Comparison of ENCODE assay signal across 15 cellular contexts in genomic region chr9:130024597-130024994, GRCh38. TPM values are rescaled to one million over a fixed set of nuclear protein-coding genes. Genes with fewer than 3 reads are reported as not detected.
DNase-seq lines count a peak whose midpoint lies in the region; ATAC-seq and TF ChIP-seq lines count a peak whose summit lies in the region.
"Had no signal": no experiment of that assay in that cellular context is flagged by ENCODE, and none has a peak within 500 bp of the region (broad histone marks: within the 10 kb centered on the region; RNA-seq: fewer than 3 reads in every experiment).

No MANE protein-coding gene starts in this region.

- peak overlapping the region; percentile 99 for H3K27ac Mint-ChIP-seq in activated T-cell treated with anti-CD3 and anti-CD28 coated beads, Interleukin-2, amount 50 U/mL, for 24 hours

- TF ChIP-seq POLR2A in esophagus squamous epithelium (IDR thresholded peaks at IDR 0.05), result no peak

- H3K4me1 Mint-ChIP-seq in activated T-cell treated with anti-CD3 and anti-CD28 coated beads, Interleukin-2, amount 50 U/mL, for 24 hours (ENCODE audit: low read depth), result peaks cover 96% of the 10 kb centered on the region

- CTCF ChIA-PET in Panc1 (lab: Charles Lee), result no interaction called here

- POLR2A ChIA-PET in Panc1 (lab: Charles Lee), result interaction anchor here (0.7 kb wide), 2 partner anchors 28 to 54 kb away, joined by 3 to 5 read pairs; no protein-coding TSS in a partner anchor

- intact Hi-C loops in Panc1 (cut with micrococcal nuclease; ENCODE audit: unreplicated experiment) (no loop called here), esophagus squamous epithelium (cut with DNase I) (no loop called here)

- H3K36me3 ChIP-seq in Panc1 (ENCODE audit: control insufficient read depth, insufficient read depth, low read length), result no peaks in the 10 kb centered on the region
- no peaks in the 10 kb centered on the region for H3K36me3 ChIP-seq in esophagus squamous epithelium
- peaks cover 0 to 3% of the 10 kb centered on the region in 2 donors for H3K36me3 ChIP-seq in stomach smooth muscle (ENCODE audit: control insufficient read depth in 2 of 2, insufficient read depth in 2 of 2, low read length in 2 of 2)
- H3K36me3 ChIP-seq: colonic mucosa, suprapubic skin had no signal

- no peak for DNase-seq in activated T-cell treated with anti-CD3 and anti-CD28 coated beads, Interleukin-2, amount 50 U/mL, for 24 hours
- no peak for DNase-seq in activated T-cell treated with anti-CD3 and anti-CD28 coated beads, Interleukin-2, amount 50 U/mL, for 1 hour
- DNase-seq in Panc1 (ENCODE audit: low read depth, low spot score), result peak; percentile 85
- DNase-seq in esophagus squamous epithelium (lab: John Stamatoyannopoulos, UW), result no peak
- DNase-seq in activated gamma-delta T cell treated with Interleukin-2 at 50 U/mL for 16 hours, result no peak
- no peak for DNase-seq in foreskin melanocyte
- DNase-seq: activated gamma-delta T cell; AML-193; colonic mucosa; NCI-H146; OCI-M1; stimulated activated CD4-positive, alpha-beta T cell treated with anti-CD3 and anti-CD28 coated beads, Interleukin-4, amount 100 ng/mL, for 1 hour had no signal

- BruUV-seq in Panc1 (replicated peaks; lab: Mats Ljungman, UMichigan), result no TSS peak

- no peak overlapping the region for H3K4me3 Mint-ChIP-seq in activated T-cell treated with anti-CD3 and anti-CD28 coated beads, Interleukin-2, amount 50 U/mL, for 24 hours

- H3K27ac ChIP-seq in Panc1 (ENCODE audit: low read length) (peak overlapping the region; percentile 82), esophagus squamous epithelium (peak overlapping the region in 3 of 4 donors; percentile 24 to 78 (median 69)), stomach smooth muscle (ENCODE audit: low read length) (peak overlapping the region; percentile 25)
- H3K27ac ChIP-seq: colonic mucosa, suprapubic skin had no signal

- in situ Hi-C loops in Panc1 (cut with HindIII; ENCODE audit: low pct_unique_long_range_greater_than_20kb, low sequenced_read_pairs), result no loop called here

- ATAC-seq in Panc1 (peak; percentile 78), HG03378 (IDR thresholded peaks at IDR 0.05; ENCODE audit: unreplicated experiment) (no peak)

- H3K9me3 ChIP-seq in Panc1 (ENCODE audit: control insufficient read depth, insufficient read depth, low read depth, low read length) (no peaks in the 10 kb centered on the region; the same call in 1 of the 2 replicates), esophagus squamous epithelium (no peaks in the 10 kb centered on the region), stomach smooth muscle (ENCODE audit: control insufficient read depth in 2 of 2, low read length in 2 of 2) (no peaks in the 10 kb centered on the region)
- H3K9me3 ChIP-seq: colonic mucosa, suprapubic skin had no signal

- H3K27me3 ChIP-seq in Panc1 (ENCODE audit: control insufficient read depth, insufficient read depth, low read length) (no peaks in the 10 kb centered on the region), esophagus squamous epithelium (no peaks in the 10 kb centered on the region), stomach smooth muscle (ENCODE audit: control insufficient read depth in 1 of 2, insufficient read depth in 2 of 2, low read length in 2 of 2) (no peaks in the 10 kb centered on the region)
- H3K27me3 ChIP-seq: colonic mucosa, suprapubic skin had no signal

- H3K36me3 Mint-ChIP-seq in activated T-cell treated with anti-CD3 and anti-CD28 coated beads, Interleukin-2, amount 50 U/mL, for 24 hours (ENCODE audit: low read depth), result peaks cover 92% of the 10 kb centered on the region

- H3K4me1 ChIP-seq in Panc1 (ENCODE audit: control insufficient read depth, insufficient read depth, low read length) (peaks cover 60% of the 10 kb centered on the region), esophagus squamous epithelium (peaks cover 14 to 94% (median 38%) of the 10 kb centered on the region in 3 donors), stomach smooth muscle (ENCODE audit: control insufficient read depth, insufficient read depth, low read length) (peaks cover 27% of the 10 kb centered on the region)

- TF ChIP-seq CTCF in Panc1 (IDR thresholded peaks at IDR 0.05), result no peak
- TF ChIP-seq CTCF in esophagus squamous epithelium (IDR thresholded peaks at IDR 0.05), result no peak

- H3K27me3 Mint-ChIP-seq in activated T-cell treated with anti-CD3 and anti-CD28 coated beads, Interleukin-2, amount 50 U/mL, for 24 hours, result no peaks in the 10 kb centered on the region

- H3K4me3 ChIP-seq in Panc1 (ENCODE audit: low read depth in 2 of 2, low read length in 2 of 2) (no peak overlapping the region), esophagus squamous epithelium (no peak overlapping the region), stomach smooth muscle (ENCODE audit: low read length in 2 of 2) (no peak overlapping the region)
- H3K4me3 ChIP-seq: colonic mucosa, suprapubic skin had no signal

- no peak overlapping the region for H3K9ac ChIP-seq in stomach smooth muscle (ENCODE audit: low read length in 2 of 2)

- WGBS in esophagus squamous epithelium, 2 donors, result 36 to 39% methylated on average over 5 of the region's 5 CpGs

- H3K9me3 Mint-ChIP-seq in activated T-cell treated with anti-CD3 and anti-CD28 coated beads, Interleukin-2, amount 50 U/mL, for 24 hours, result peaks cover 6% of the 10 kb centered on the region

RNA-seq across cellular contexts. Expression of gene FNBP1, which starts 18.4 kb away (rescaled TPM):
- 53.6 TPM for total RNA-seq in Panc1 (2021; ENCODE audit: unreplicated experiment)
- 21.0 TPM for polyA plus RNA-seq in Panc1 (2012; ENCODE audit: insufficient read length)
- 10 to 100 TPM; 19.7 to 47.7 (median 26.2) TPM for total RNA-seq in esophagus squamous epithelium

RNA-seq across cellular contexts. Expression of gene GPR107, which starts 29.1 kb away (rescaled TPM):
- total RNA-seq in Panc1 (2021; ENCODE audit: unreplicated experiment) (43.0 TPM), esophagus squamous epithelium (10 to 100 TPM; 18.9 to 27.0 (median 23.2) TPM)
- 27.5 TPM for polyA plus RNA-seq in Panc1 (2012; ENCODE audit: insufficient read length)

Comparison
In these comparisons a context has a peak if more than half of its experiments do, and no peak if none do; other contexts are left out.
1. H3K27ac ChIP-seq: peak in every context shown above with its lines; median percentile 82 in Panc1; 69 in esophagus squamous epithelium; 25 in stomach smooth muscle.